In genomic region chr9:133534346-133535284, GRCh38 we compare ENCODE assay signal across 9 cellular contexts. TPM values are rescaled to one million over a fixed set of nuclear protein-coding genes. Genes with fewer than 3 reads are reported as not detected.
DNase-seq lines count a peak whose midpoint lies in the region; FAIRE-seq and TF ChIP-seq lines count a peak whose summit lies in the region.
"Had no signal": no experiment of that assay in that cellular context is flagged by ENCODE, and none has a peak within 500 bp of the region (broad histone marks: within the 10 kb centered on the region; RNA-seq: fewer than 3 reads in every experiment).

ADAMTSL2 (plus strand) TSS chr9:133534704; CDS start chr9:133536713, 2,009 bp downstream.

- H3K9me3 ChIP-seq in kidney (ENCODE audit: control insufficient read depth in 1 of 2, low read length in 2 of 2) (no peaks in the 10 kb centered on the region), PC-9 (ENCODE audit: insufficient read depth, low read depth) (no peaks in the 10 kb centered on the region)

- no peak within 1 kb of the TSS for H2AFZ ChIP-seq in PC-9

- CTCF ChIA-PET in PC-9 (lab: Charles Lee): interaction anchor here (0.7 kb wide), 1 partner anchor 49 kb away, joined by 6 read pairs; no protein-coding TSS in a partner anchor

- peaks cover 98% of the 10 kb centered on the region for H3K27me3 ChIP-seq in PC-9 (ENCODE audit: insufficient read depth, low read depth)

- no peak for FAIRE-seq in kidney (lab: Jason Lieb, UNC)
- no peak for FAIRE-seq in HTR-8/SVneo (lab: Jason Lieb, UNC)

- DNase-seq in NCI-H446 treated with DMSO at 0.1 percent for 48 hours (lab: John Stamatoyannopoulos, UW) (peak; percentile 1), astrocyte of the hippocampus (ENCODE audit: low read depth, low spot score) (peak; percentile 84), kidney (peak; percentile 92), HTR-8/SVneo (ENCODE audit: insufficient read length, low spot score) (no peak), PC-9 (no peak), cerebellar nuclear complex (lab: John Stamatoyannopoulos, UW) (no peak)
- peak; percentile 18 to 22 for DNase-seq in stimulated activated CD4-positive, alpha-beta T cell treated with anti-CD3 and anti-CD28 coated beads, Interleukin-1b, Interleukin-23, amount 100 ng/mL, for 1 hour (ENCODE audit: low read depth in 2 of 2)

- no peaks in the 10 kb centered on the region for H3F3A ChIP-seq in PC-9 (ENCODE audit: insufficient read depth, low read depth)

- POLR2A ChIA-PET in PC-9 (lab: Charles Lee; ENCODE audit: unreplicated experiment): no interaction called here

- TF ChIP-seq CTCF in GM12875 (IDR thresholded peaks at IDR 0.05; ENCODE audit: borderline replicate concordance, insufficient read depth, low read depth, low read length) (no peak), kidney (IDR thresholded peaks at IDR 0.05; ENCODE audit: borderline replicate concordance, extremely low read depth, insufficient read depth) (no peak), PC-9 (conservative IDR thresholded peaks at IDR 0.05) (no peak)

- H3K4me1 ChIP-seq in kidney (ENCODE audit: control insufficient read depth in 1 of 2, insufficient read depth in 1 of 2, low read depth in 1 of 2, low read length in 2 of 2): peaks cover 15 to 55% of the 10 kb centered on the region in 2 donors
- no peaks in the 10 kb centered on the region for H3K4me1 ChIP-seq in PC-9 (replicated peaks; ENCODE audit: insufficient read depth)

- BruUV-seq in PC-9 (replicated peaks; lab: Mats Ljungman, UMichigan): no TSS peak

- H3K4me3 ChIP-seq in GM12875 (ENCODE audit: low read depth, low read length) (peak within 1 kb of the TSS; percentile 50), kidney (ENCODE audit: low read length in 2 of 2) (peak within 1 kb of the TSS; percentile 38 to 61), PC-9 (no peak within 1 kb of the TSS)

- H4K20me1 ChIP-seq in PC-9 (ENCODE audit: insufficient read depth): peaks cover 4% of the 10 kb centered on the region; the same call in 1 of the 2 replicates

- H3K9ac ChIP-seq in kidney (ENCODE audit: low read length in 2 of 2): peak within 1 kb of the TSS in 1 of 2 donors; percentile 34

- H3K79me2 ChIP-seq in PC-9 (ENCODE audit: low read depth): no peaks in the 10 kb centered on the region

- no peaks in the 10 kb centered on the region for H3K36me3 ChIP-seq in kidney (ENCODE audit: control insufficient read depth in 1 of 2, insufficient read depth in 2 of 2, low read length in 2 of 2)
- no peaks in the 10 kb centered on the region for H3K36me3 ChIP-seq in PC-9 (ENCODE audit: low read depth)

- H3K9me2 ChIP-seq in PC-9 (ENCODE audit: insufficient read depth): no peaks in the 10 kb centered on the region

- H3K4me2 ChIP-seq in PC-9: no peak within 1 kb of the TSS

- intact Hi-C loops in kidney (cut with DNase I): no loop called here
- intact Hi-C loops in PC-9 (cut with micrococcal nuclease; ENCODE audit: unreplicated experiment): loop anchor here (5.0 kb wide), 1 partner anchor 563 kb away; no protein-coding TSS in a partner anchor

- H3K27ac ChIP-seq in kidney (ENCODE audit: low read depth in 2 of 2, low read length in 2 of 2): peak within 1 kb of the TSS; percentile 36 to 65
- H3K27ac ChIP-seq in PC-9: no peak within 1 kb of the TSS

RNA-seq across cellular contexts. Expression of gene ADAMTSL2, which starts in this region (rescaled TPM):
- total RNA-seq in kidney (32.1 TPM), PC-9 (2021) (0.39 and 0.50 TPM in 2 replicates)
- polyA plus RNA-seq in kidney (ENCODE audit: insufficient read depth, low read depth, low replicate concordance): 20.0 TPM
- total RNA-seq: HT1080 had no signal

Comparison
In these comparisons a context has a peak if more than half of its experiments do, and no peak if none do; other contexts are left out.
1. RNA of gene ADAMTSL2 (total RNA-seq): 32.1 TPM in kidney (single experiment); 0.39 to 0.50 TPM in PC-9; every median in the first group is over 10 times any median in the second.
2. DNase-seq: peak in NCI-H446 treated with DMSO at 0.1 percent for 48 hours (single experiment), astrocyte of the hippocampus (single experiment), kidney (single experiment) and stimulated activated CD4-positive, alpha-beta T cell treated with anti-CD3 and anti-CD28 coated beads, Interleukin-1b, Interleukin-23, amount 100 ng/mL, for 1 hour (2 of 2); none in HTR-8/SVneo (single experiment), PC-9 (0 of 2) and cerebellar nuclear complex (0 of 2).